In genomic region chr11:4700436-4700820, GRCh38 we compare ENCODE assay signal across 34 cellular contexts. TPM values are rescaled to one million over a fixed set of nuclear protein-coding genes. Genes with fewer than 3 reads are reported as not detected.
"Had no signal": no experiment of that assay in that cellular context is flagged by ENCODE, and none has a peak within 500 bp of the region (broad histone marks: within the 10 kb centered on the region; RNA-seq: fewer than 3 reads in every experiment).

No MANE protein-coding gene starts in this region.

- ATAC-seq: Panc1, Right ventricle myocardium inferior had no signal

- H3K36me3 ChIP-seq: SJSA1 had no signal

- H3K27ac ChIP-seq: PC-9, RWPE1, SJSA1 had no signal

- H3K4me3 ChIP-seq: PC-9, SJSA1 had no signal

- H3K9me2 ChIP-seq: SK-N-SH had no signal

- H2AFZ ChIP-seq: PC-9 had no signal

- H3K9ac ChIP-seq: SK-N-SH had no signal

- DNase-seq: Kasumi-1, KBM-7, NCI-H1048, NCI-H1092 treated with DMSO at 0.1 percent for 48 hours, NCI-H1105 treated with DMSO at 0.1 percent for 48 hours, NCI-H1417, NCI-H1436, NCI-H146, NCI-H1694, NCI-H187, NCI-H1930, NCI-H2029 treated with DMSO at 0.1 percent for 48 hours, NCI-H2081 treated with DMSO at 0.1 percent for 48 hours, NCI-H2107, NCI-H2171, NCI-H226, NCI-H446 treated with DMSO at 0.1 percent for 48 hours, NCI-H510A, NCI-H524, NCI-H526, NCI-H69, NCI-H748 treated with DMSO at 0.1 percent for 48 hours, NCI-H82, PC-9, SHP77, SK-N-SH, SW 1271 had no signal

- H3K27me3 ChIP-seq: SJSA1 had no signal

- H3K9me3 ChIP-seq: SJSA1, SK-N-SH had no signal

- H3K4me2 ChIP-seq: PC-9, SK-N-SH had no signal

RNA-seq across cellular contexts. Expression of gene OR51E2, which starts 2.8 kb away (rescaled TPM):
- total RNA-seq: MCF 10A, OCI-LY7, PC-9, RPMI7951 had no signal
- polyA plus RNA-seq: SK-N-SH had no signal

RNA-seq across cellular contexts. Expression of gene MMP26, which starts 4.2 kb away (rescaled TPM):
- total RNA-seq: MCF 10A, OCI-LY7, PC-9, Right ventricle myocardium inferior, RPMI7951, SJSA1 had no signal
- polyA plus RNA-seq: SK-N-SH had no signal

RNA-seq across cellular contexts. Expression of gene OR51E1, which starts 56.6 kb away (rescaled TPM):
- total RNA-seq: MCF 10A, PC-9, RPMI7951 had no signal
- polyA plus RNA-seq: SK-N-SH had no signal
